ENCODE assay signal across 1 cellular context in the genomic region with DNA sequence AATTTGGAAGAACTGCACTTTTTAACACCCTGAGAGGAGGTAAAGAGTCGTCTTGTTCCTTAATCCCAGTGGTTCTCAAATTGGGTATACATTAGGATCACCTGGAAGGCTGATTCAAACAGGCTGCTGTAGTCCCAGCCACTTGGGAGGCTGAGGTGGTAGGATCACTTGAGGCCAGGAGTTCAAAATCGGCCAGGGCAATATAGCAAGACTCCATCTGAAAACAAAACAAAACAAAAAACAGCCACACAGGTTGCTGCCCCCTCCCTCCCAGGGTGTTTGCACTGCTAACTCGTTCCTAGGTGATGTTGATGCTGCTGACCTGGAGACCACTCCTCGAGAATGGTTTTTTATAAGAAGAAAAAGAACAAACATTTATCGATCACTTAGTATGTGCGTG.
TF ChIP-seq lines count a peak whose summit lies in the region.

No MANE protein-coding gene starts in this region.

TF ChIP-seq in HEK293, 187 proteins besides CTCF, POLR2A, EP300 and RAD21 (continued from another document):
- TF ChIP-seq, protein P1, sequence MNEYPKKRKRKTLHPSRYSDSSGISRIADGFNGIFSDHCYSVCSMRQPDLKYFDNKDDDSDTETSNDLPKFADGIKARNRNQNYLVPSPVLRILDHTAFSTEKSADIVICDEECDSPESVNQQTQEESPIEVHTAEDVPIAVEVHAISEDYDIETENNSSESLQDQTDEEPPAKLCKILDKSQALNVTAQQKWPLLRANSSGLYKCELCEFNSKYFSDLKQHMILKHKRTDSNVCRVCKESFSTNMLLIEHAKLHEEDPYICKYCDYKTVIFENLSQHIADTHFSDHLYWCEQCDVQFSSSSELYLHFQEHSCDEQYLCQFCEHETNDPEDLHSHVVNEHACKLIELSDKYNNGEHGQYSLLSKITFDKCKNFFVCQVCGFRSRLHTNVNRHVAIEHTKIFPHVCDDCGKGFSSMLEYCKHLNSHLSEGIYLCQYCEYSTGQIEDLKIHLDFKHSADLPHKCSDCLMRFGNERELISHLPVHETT (tag by site-specific recombination; IDR thresholded peaks at IDR 0.05) = no peak
- TF ChIP-seq ZBTB8A (tag by site-specific recombination; IDR thresholded peaks at IDR 0.05) = no peak
- no peak for TF ChIP-seq ZBTB7A (tag by site-specific recombination; IDR thresholded peaks at IDR 0.05; ENCODE audit: low read depth)
TF ChIP-seq in HEK293: peak in this region for 1.
